Comparison of ENCODE assay signal across 9 cellular contexts in the genomic region with DNA sequence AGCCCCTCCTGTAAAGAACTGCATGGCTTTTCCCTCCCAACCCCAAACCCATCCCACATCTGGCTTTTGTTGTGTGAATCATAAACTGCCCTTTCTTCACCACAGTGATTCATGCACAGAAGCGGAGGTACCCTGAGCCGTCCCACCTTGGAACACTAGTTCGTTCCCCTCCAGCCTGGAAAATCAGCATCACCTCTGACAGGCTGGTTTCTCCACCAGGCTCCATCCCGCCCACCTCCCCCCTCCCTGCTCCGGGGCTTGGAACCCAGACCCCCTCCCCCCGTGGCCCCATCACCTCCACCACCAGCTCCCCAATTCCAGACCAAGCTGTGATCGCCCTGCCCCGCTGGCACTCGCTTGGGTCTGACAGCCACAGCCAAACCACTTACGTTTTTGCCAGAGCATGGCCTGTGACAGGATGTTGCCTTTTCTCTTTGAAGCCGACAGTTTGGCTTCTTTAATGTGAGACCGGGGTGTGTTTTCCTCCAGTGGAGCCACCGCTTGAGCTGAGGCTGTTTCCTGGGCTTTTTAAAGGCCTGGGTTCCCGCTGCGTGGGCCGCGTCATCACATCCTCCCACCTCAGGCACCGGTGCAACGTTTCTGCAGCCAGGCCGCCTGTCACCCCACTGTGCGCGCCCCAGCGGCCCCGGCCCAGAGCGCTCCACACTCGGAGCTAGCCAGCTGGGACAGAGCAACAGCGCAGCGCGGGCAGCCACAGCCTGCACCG. TPM values are rescaled to one million over a fixed set of nuclear protein-coding genes. Genes with fewer than 3 reads are reported as not detected.
DNase-seq lines count a peak whose midpoint lies in the region; ATAC-seq and TF ChIP-seq lines count a peak whose summit lies in the region.
"Had no signal": no experiment of that assay in that cellular context is flagged by ENCODE, and none has a peak within 500 bp of the region (broad histone marks: within the 10 kb centered on the region; RNA-seq: fewer than 3 reads in every experiment).

A gene with protein sequence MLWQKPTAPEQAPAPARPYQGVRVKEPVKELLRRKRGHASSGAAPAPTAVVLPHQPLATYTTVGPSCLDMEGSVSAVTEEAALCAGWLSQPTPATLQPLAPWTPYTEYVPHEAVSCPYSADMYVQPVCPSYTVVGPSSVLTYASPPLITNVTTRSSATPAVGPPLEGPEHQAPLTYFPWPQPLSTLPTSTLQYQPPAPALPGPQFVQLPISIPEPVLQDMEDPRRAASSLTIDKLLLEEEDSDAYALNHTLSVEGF (minus strand): TSS at position 503 of the 727 bp plus-strand sequence. CDS start 98 bp downstream, at position 405.

- no peaks in the 10 kb centered on the region for H3F3A ChIP-seq in OCI-LY1 (ENCODE audit: insufficient read depth, low read length)

- peak; percentile 61 for ATAC-seq in GM21786 (IDR thresholded peaks at IDR 0.05; ENCODE audit: unreplicated experiment)
- peak; percentile 84 to 85 for ATAC-seq in activated naive CD4-positive, alpha-beta T cell treated with anti-CD3 and anti-CD28 coated beads, Interleukin-2, amount 50 U/mL, for 72 hours

- no CpG with 5 or more reads among the region's 30 CpGs for WGBS in neuronal stem cell (ENCODE audit: extremely low coverage in 2 of 2, insufficient read length in 2 of 2, insufficient replicate concordance in 1 of 2), 2 donors

- H2AK5ac ChIP-seq in neuronal stem cell (ENCODE audit: low read depth, low read length) = no peak within 1 kb of the TSS

- H2BK5ac ChIP-seq in neuronal stem cell (ENCODE audit: low read length) = no peak within 1 kb of the TSS

- peak within 1 kb of the TSS; percentile 84 for H3K9ac ChIP-seq in OCI-LY1 (ENCODE audit: low read length)
- peak within 1 kb of the TSS; percentile 54 for H3K9ac ChIP-seq in neuronal stem cell (ENCODE audit: low read depth, low read length, poor library complexity)

- H3K18ac ChIP-seq in neuronal stem cell (ENCODE audit: low read length) = peak within 1 kb of the TSS; percentile 53

- H3K4ac ChIP-seq in neuronal stem cell (ENCODE audit: low read length) = peak within 1 kb of the TSS; percentile 23

- H3K36me3 ChIP-seq in GM06990 (ENCODE audit: control insufficient read depth, insufficient read depth, low read length) = no peaks in the 10 kb centered on the region; the same call in 1 of the 2 replicates
- peaks cover 47% of the 10 kb centered on the region for H3K36me3 ChIP-seq in OCI-LY1 (ENCODE audit: insufficient read depth, low read length)
- H3K36me3 ChIP-seq in neuronal stem cell (replicated peaks in 1 of 2; ENCODE audit: control insufficient read depth in 2 of 2, insufficient read depth in 2 of 2, low read length in 2 of 2) = no peaks in the 10 kb centered on the region
- no peaks in the 10 kb centered on the region for H3K36me3 ChIP-seq in WERI-Rb-1
- H3K36me3 ChIP-seq: right lobe of liver had no signal

- H3K27me3 ChIP-seq in GM06990 (replicated peaks; ENCODE audit: control insufficient read depth, insufficient read depth, low read length) = no peaks in the 10 kb centered on the region
- no peaks in the 10 kb centered on the region for H3K27me3 ChIP-seq in OCI-LY1 (ENCODE audit: insufficient read depth, low read length)
- H3K27me3 ChIP-seq in neuronal stem cell (ENCODE audit: control insufficient read depth in 3 of 3, insufficient read depth in 3 of 3, low read depth in 1 of 3, low read length in 3 of 3) = no peaks in the 10 kb centered on the region
- no peaks in the 10 kb centered on the region for H3K27me3 ChIP-seq in WERI-Rb-1 (ENCODE audit: insufficient read depth, low read depth, severe bottlenecking)
- H3K27me3 ChIP-seq: right lobe of liver had no signal

- H2AFZ ChIP-seq in OCI-LY1 (ENCODE audit: low read length) (no peak within 1 kb of the TSS), neuronal stem cell (ENCODE audit: low read length) (no peak within 1 kb of the TSS)

- peak within 1 kb of the TSS; percentile 89 to 90 for H3K27ac Mint-ChIP-seq in activated naive CD4-positive, alpha-beta T cell treated with anti-CD3 and anti-CD28 coated beads, Interleukin-2, amount 50 U/mL, for 72 hours

- H3K79me2 ChIP-seq in OCI-LY1 (ENCODE audit: insufficient read depth, low read length) = peaks cover 60% of the 10 kb centered on the region

- no peaks in the 10 kb centered on the region for H3K79me1 ChIP-seq in neuronal stem cell (ENCODE audit: low read depth, low read length)

- no peaks in the 10 kb centered on the region for H3K36me3 Mint-ChIP-seq in activated naive CD4-positive, alpha-beta T cell treated with anti-CD3 and anti-CD28 coated beads, Interleukin-2, amount 50 U/mL, for 72 hours

- DNase-seq in GM06990 (ENCODE audit: extremely low read depth, insufficient read length) (peak; percentile 91), neuronal stem cell (ENCODE audit: low spot score) (no peak), NCI-H524 treated with DMSO at 0.1 percent for 48 hours (lab: John Stamatoyannopoulos, UW) (no peak), NCI-H82 treated with DMSO at 0.1 percent for 48 hours (lab: John Stamatoyannopoulos, UW; ENCODE audit: unreplicated experiment) (no peak), WERI-Rb-1 (no peak)
- peak; percentile 58 to 84 for DNase-seq in activated naive CD4-positive, alpha-beta T cell treated with anti-CD3 and anti-CD28 coated beads, Interleukin-2, amount 50 U/mL, for 72 hours (ENCODE audit: low spot score in 2 of 2)
- DNase-seq: right lobe of liver had no signal

- H3K27ac ChIP-seq in OCI-LY1 (ENCODE audit: low read depth, low read length, poor library complexity, severe bottlenecking) = peak within 1 kb of the TSS; percentile 94
- H3K27ac ChIP-seq in neuronal stem cell (replicated peaks; ENCODE audit: low read length) = no peak within 1 kb of the TSS
- no peak within 1 kb of the TSS for H3K27ac ChIP-seq in WERI-Rb-1
- H3K27ac ChIP-seq: right lobe of liver had no signal

- H3K23ac ChIP-seq in neuronal stem cell (ENCODE audit: low read depth, low read length, poor library complexity) = peak within 1 kb of the TSS; percentile 59

- H3K4me1 ChIP-seq in OCI-LY1 (ENCODE audit: insufficient read depth, low read length, severe bottlenecking) (peaks cover 93% of the 10 kb centered on the region), neuronal stem cell (ENCODE audit: control insufficient read depth in 2 of 2, insufficient read depth in 1 of 2, low read depth in 1 of 2, low read length in 2 of 2) (no peaks in the 10 kb centered on the region)

- H3K9me3 ChIP-seq in OCI-LY1 (ENCODE audit: low read length) (no peaks in the 10 kb centered on the region), neuronal stem cell (replicated peaks in 1 of 2; ENCODE audit: control insufficient read depth in 2 of 2, insufficient read depth in 1 of 2, low read depth in 1 of 2, low read length in 2 of 2) (no peaks in the 10 kb centered on the region), WERI-Rb-1 (ENCODE audit: severe bottlenecking) (no peaks in the 10 kb centered on the region)
- H3K9me3 ChIP-seq: right lobe of liver had no signal

- H3K9me3 Mint-ChIP-seq in activated naive CD4-positive, alpha-beta T cell treated with anti-CD3 and anti-CD28 coated beads, Interleukin-2, amount 50 U/mL, for 72 hours = peaks cover 0 to 4% of the 10 kb centered on the region in 2 donors

- no peak within 1 kb of the TSS for H3K14ac ChIP-seq in neuronal stem cell (ENCODE audit: low read length)

- no peak within 1 kb of the TSS for H2BK120ac ChIP-seq in neuronal stem cell (ENCODE audit: low read depth, low read length)

- H3K4me2 ChIP-seq in OCI-LY1 (ENCODE audit: low read length) = peak within 1 kb of the TSS; percentile 80
- H3K4me2 ChIP-seq in neuronal stem cell (ENCODE audit: insufficient read depth, low read length, poor library complexity, severe bottlenecking) = no peak within 1 kb of the TSS

- peak within 1 kb of the TSS; percentile 20 for H2BK15ac ChIP-seq in neuronal stem cell (ENCODE audit: low read length)

- H4K20me1 ChIP-seq in OCI-LY1 (ENCODE audit: insufficient read depth, low read length) = no peaks in the 10 kb centered on the region

- no peak for TF ChIP-seq CTCF in GM06990 (IDR thresholded peaks at IDR 0.05; ENCODE audit: insufficient read depth, low read length, poor library complexity, severe bottlenecking)
- peak; percentile 18; the same call in 1 of the 2 replicates for TF ChIP-seq CTCF in OCI-LY1 (IDR thresholded peaks at IDR 0.05; ENCODE audit: low read length)
- no peak for TF ChIP-seq CTCF in WERI-Rb-1 (IDR thresholded peaks at IDR 0.05; ENCODE audit: low read depth, low read length)

- H4K91ac ChIP-seq in neuronal stem cell (ENCODE audit: low read depth, low read length, poor library complexity) = no peak within 1 kb of the TSS

- H3K4me3 ChIP-seq in GM06990 (replicated peaks; ENCODE audit: low read depth, low read length) (peak within 1 kb of the TSS; percentile 90), OCI-LY1 (ENCODE audit: low read depth, low read length, poor library complexity, severe bottlenecking) (peak within 1 kb of the TSS; percentile 70), neuronal stem cell (ENCODE audit: low read length in 2 of 2) (no peak within 1 kb of the TSS), WERI-Rb-1 (ENCODE audit: low read depth, low read length) (no peak within 1 kb of the TSS)
- H3K4me3 ChIP-seq: right lobe of liver had no signal

- H3K9me2 ChIP-seq in OCI-LY1 (ENCODE audit: low read depth, low read length) = no peaks in the 10 kb centered on the region

- H4K8ac ChIP-seq in neuronal stem cell (ENCODE audit: low read depth, low read length) = peak within 1 kb of the TSS; percentile 87

- no peak within 1 kb of the TSS for H2BK12ac ChIP-seq in neuronal stem cell (ENCODE audit: low read length)

RNA-seq across cellular contexts. Expression of the gene that starts here (rescaled TPM):
- 10 to 100 TPM in 1 of 2 donors, 1 to 10 TPM in 1; 3.2 to 11.0 TPM for total RNA-seq in activated naive CD4-positive, alpha-beta T cell treated with anti-CD3 and anti-CD28 coated beads, Interleukin-2, amount 50 U/mL, for 72 hours
- not detected for polyA plus RNA-seq in neuronal stem cell (2013, experiment 1 of 2)
- not detected for polyA plus RNA-seq in neuronal stem cell (2013, experiment 2 of 2)

Comparison
In these comparisons a context has a peak if more than half of its experiments do, and no peak if none do; other contexts are left out.
1. DNase-seq: peak in GM06990 (single experiment) and activated naive CD4-positive, alpha-beta T cell treated with anti-CD3 and anti-CD28 coated beads, Interleukin-2, amount 50 U/mL, for 72 hours (2 of 2); none in neuronal stem cell (single experiment), NCI-H524 treated with DMSO at 0.1 percent for 48 hours (single experiment), NCI-H82 treated with DMSO at 0.1 percent for 48 hours (single experiment) and WERI-Rb-1 (single experiment).
2. H3K4me3 ChIP-seq: peak in GM06990 (single experiment) and OCI-LY1 (single experiment); none in neuronal stem cell (0 of 2) and WERI-Rb-1 (single experiment).